ENCODE assay signal across 27 cellular contexts in genomic region chrX:24264383-24264782, GRCh38. TPM values are rescaled to one million over a fixed set of nuclear protein-coding genes. Genes with fewer than 3 reads are reported as not detected.
DNase-seq lines count a peak whose midpoint lies in the region.
"Had no signal": no experiment of that assay in that cellular context is flagged by ENCODE, and none has a peak within 500 bp of the region (broad histone marks: within the 10 kb centered on the region; RNA-seq: fewer than 3 reads in every experiment).

No MANE protein-coding gene starts in this region.

- H3K27ac Mint-ChIP-seq in T-helper 1 cell treated with Interleukin-12 subunit alpha and Interleukin-12 subunit beta and Interleukin-4 antibody, amounts not matched to agents 30 μg/mL and 1 μg/mL, for 36 hours, result no peak overlapping the region
- H3K27ac Mint-ChIP-seq: activated B cell treated with CpG ODN at 0.5 μM for 24 hours; stimulated activated memory B cell treated with anti-CD40 and anti-IgM and Interleukin-4, amounts not matched to agents 10 μg/mL and 1 μg/mL and 100 μg/mL, for 72 hours; T-cell had no signal

- H3K23ac ChIP-seq in mesenchymal stem cell (ENCODE audit: low read length in 2 of 2), result no peak overlapping the region

- no peaks in the 10 kb centered on the region for H3K9me3 ChIP-seq in mesenchymal stem cell (ENCODE audit: control insufficient read depth, low read length)
- H3K9me3 ChIP-seq: body of pancreas had no signal

- no peak overlapping the region for H3K18ac ChIP-seq in mesenchymal stem cell (ENCODE audit: low read depth in 1 of 2, low read length in 2 of 2)

- H4K91ac ChIP-seq in mesenchymal stem cell (ENCODE audit: low read length), result no peak overlapping the region

- H2BK15ac ChIP-seq in mesenchymal stem cell (ENCODE audit: low read depth, poor library complexity, severe bottlenecking), result no peak overlapping the region

- no peak overlapping the region for H3K4ac ChIP-seq in mesenchymal stem cell (ENCODE audit: low read depth in 1 of 2, low read length in 2 of 2)

- H2AK5ac ChIP-seq in mesenchymal stem cell (ENCODE audit: low read length, severe bottlenecking), result no peak overlapping the region

- no peaks in the 10 kb centered on the region for H3K36me3 ChIP-seq in mesenchymal stem cell (ENCODE audit: control insufficient read depth in 1 of 2, insufficient read depth in 2 of 2, low read depth in 1 of 2, low read length in 2 of 2)

- H2BK12ac ChIP-seq in mesenchymal stem cell (ENCODE audit: low read length in 2 of 2), result no peak overlapping the region

- H3K14ac ChIP-seq in mesenchymal stem cell (ENCODE audit: low read length in 2 of 2), result no peak overlapping the region

- peaks cover 3% of the 10 kb centered on the region for H3K36me3 Mint-ChIP-seq in T-helper 1 cell treated with Interleukin-12 subunit alpha and Interleukin-12 subunit beta and Interleukin-4 antibody, amounts not matched to agents 30 μg/mL and 1 μg/mL, for 36 hours (ENCODE audit: low read depth)
- H3K36me3 Mint-ChIP-seq: stimulated activated memory B cell treated with anti-CD40 and anti-IgM and Interleukin-4, amounts not matched to agents 10 μg/mL and 1 μg/mL and 100 μg/mL, for 72 hours; T-cell had no signal

- H3K27ac ChIP-seq in mesenchymal stem cell (ENCODE audit: low read length, poor library complexity, severe bottlenecking), result no peak overlapping the region
- H3K27ac ChIP-seq: body of pancreas, RWPE1 had no signal

- H2BK5ac ChIP-seq in mesenchymal stem cell (ENCODE audit: low read depth, low read length, poor library complexity, severe bottlenecking), result no peak overlapping the region

- 59% methylated on average over 5 of the region's 6 CpGs for WGBS in mesenchymal stem cell

- no peaks in the 10 kb centered on the region for H3K27me3 Mint-ChIP-seq in T-helper 1 cell treated with Interleukin-12 subunit alpha and Interleukin-12 subunit beta and Interleukin-4 antibody, amounts not matched to agents 30 μg/mL and 1 μg/mL, for 36 hours (ENCODE audit: low read depth)
- H3K27me3 Mint-ChIP-seq: activated B cell treated with CpG ODN at 0.5 μM for 24 hours; stimulated activated memory B cell treated with anti-CD40 and anti-IgM and Interleukin-4, amounts not matched to agents 10 μg/mL and 1 μg/mL and 100 μg/mL, for 72 hours had no signal

- peak overlapping the region; percentile 6 for H3K4me3 Mint-ChIP-seq in T-helper 1 cell treated with Interleukin-12 subunit alpha and Interleukin-12 subunit beta and Interleukin-4 antibody, amounts not matched to agents 30 μg/mL and 1 μg/mL, for 36 hours
- H3K4me3 Mint-ChIP-seq: activated B cell treated with CpG ODN at 0.5 μM for 24 hours; activated T-cell treated with anti-CD3 and anti-CD28 coated beads, Interleukin-2, amount 50 U/mL, for 4 hours; nephron; stimulated activated memory B cell treated with anti-CD40 and anti-IgM and Interleukin-4, amounts not matched to agents 10 μg/mL and 1 μg/mL and 100 μg/mL, for 72 hours; T-cell had no signal

- H3K4me1 ChIP-seq in mesenchymal stem cell (ENCODE audit: control insufficient read depth, insufficient read depth, low read depth, low read length), result no peaks in the 10 kb centered on the region

- peaks cover 0 to 26% of the 10 kb centered on the region in 2 experiments for H3K27me3 ChIP-seq in mesenchymal stem cell (ENCODE audit: control insufficient read depth in 1 of 2, insufficient read depth in 1 of 2, low read length in 2 of 2)
- H3K27me3 ChIP-seq: body of pancreas had no signal

- H3K9me3 Mint-ChIP-seq in T-helper 1 cell treated with Interleukin-12 subunit alpha and Interleukin-12 subunit beta and Interleukin-4 antibody, amounts not matched to agents 30 μg/mL and 1 μg/mL, for 36 hours, result no peaks in the 10 kb centered on the region
- H3K9me3 Mint-ChIP-seq: activated B cell treated with CpG ODN at 0.5 μM for 24 hours; activated T-cell treated with anti-CD3 and anti-CD28 coated beads, Interleukin-2, amount 50 U/mL, for 4 hours; nephron; T-cell had no signal

- no peaks in the 10 kb centered on the region for H3K79me1 ChIP-seq in mesenchymal stem cell (replicated peaks; ENCODE audit: low read length, poor library complexity, severe bottlenecking)

- no peak overlapping the region for H2BK120ac ChIP-seq in mesenchymal stem cell (ENCODE audit: low read depth, low read length)

- no peak overlapping the region for H2AFZ ChIP-seq in mesenchymal stem cell (ENCODE audit: low read depth, low read length)

- H3K4me3 ChIP-seq in mesenchymal stem cell (ENCODE audit: insufficient read depth in 1 of 2, low read depth in 1 of 2, low read length in 2 of 2), result no peak overlapping the region
- H3K4me3 ChIP-seq: body of pancreas had no signal

- DNase-seq in T-helper 1 cell (no peak), HT1080 (ENCODE audit: low read depth) (peak; percentile 72), amniotic epithelial cell (ENCODE audit: low read depth) (peak; percentile 6), mesenchymal stem cell (peak; percentile 22), AG20443 (ENCODE audit: low spot score) (no peak), NCI-H128 (lab: John Stamatoyannopoulos, UW; ENCODE audit: unreplicated experiment) (no peak), NCI-H2227 (lab: John Stamatoyannopoulos, UW; ENCODE audit: unreplicated experiment) (no peak)
- DNase-seq: 8988T; activated B cell treated with CpG ODN at 0.5 μM for 24 hours; activated gamma-delta T cell treated with Interleukin-2 at 50 U/mL for 16 hours; activated T-cell treated with anti-CD3 and anti-CD28 coated beads, Interleukin-2, amount 50 U/mL, for 4 hours; body of pancreas; cerebellar nuclear complex; hypothalamus; NCI-H1436 treated with DMSO at 0.1 percent for 48 hours; NCI-H2081 treated with DMSO at 0.1 percent for 48 hours; NCI-H446 treated with DMSO at 0.1 percent for 48 hours; T-cell; trophoblast cell had no signal

- H3K4me1 Mint-ChIP-seq in T-helper 1 cell treated with Interleukin-12 subunit alpha and Interleukin-12 subunit beta and Interleukin-4 antibody, amounts not matched to agents 30 μg/mL and 1 μg/mL, for 36 hours (ENCODE audit: low read depth), result peaks cover 27% of the 10 kb centered on the region

- no peak overlapping the region for H4K8ac ChIP-seq in mesenchymal stem cell (ENCODE audit: low read length)

- H3K4me2 ChIP-seq in mesenchymal stem cell (ENCODE audit: low read length, poor library complexity, severe bottlenecking), result no peak overlapping the region

- no peak overlapping the region for H3K9ac ChIP-seq in mesenchymal stem cell (ENCODE audit: low read length)

RNA-seq across cellular contexts. Expression of gene SUPT20HL2, which starts 49.5 kb away (rescaled TPM):
- total RNA-seq in HT1080 (2014; rRNA removed; shearing (Covaris generic)), result not detected in 2 replicates
- not detected in 2 replicates for polyA plus RNA-seq in HT1080 (2015; cell fraction: cytosol; rRNA removed)
- polyA plus RNA-seq in HT1080 (2015; cell fraction: nucleus; rRNA removed), result not detected in 2 replicates
- not detected for polyA plus RNA-seq in mesenchymal stem cell (2013, experiment 1 of 2)
- not detected for polyA plus RNA-seq in mesenchymal stem cell (2013, experiment 2 of 2)
- total RNA-seq: activated B cell treated with CpG ODN at 0.5 μM for 24 hours; activated T-cell treated with anti-CD3 and anti-CD28 coated beads, Interleukin-2, amount 50 U/mL, for 4 hours; body of pancreas; fibroblast of lung; H1; SK-MEL-5; subcutaneous adipose tissue; T-cell had no signal
- polyA plus RNA-seq: fibroblast of lung, H1 had no signal

Comparison
In these comparisons a context has a peak if more than half of its experiments do, and no peak if none do; other contexts are left out.
1. DNase-seq: peak in HT1080 (single experiment), amniotic epithelial cell (single experiment) and mesenchymal stem cell (single experiment); none in T-helper 1 cell (0 of 5), AG20443 (single experiment), NCI-H128 (single experiment) and NCI-H2227 (single experiment).